Comparison of ENCODE assay signal across 17 cellular contexts in genomic region chr20:23165307-23165750, GRCh38.
A peak's percentile ranks its signal among the peaks of the same experiment; 100 is the strongest.
DNase-seq lines count a peak whose midpoint lies in the region; ATAC-seq, FAIRE-seq and TF ChIP-seq lines count a peak whose summit lies in the region.
"Had no signal": no experiment of that assay in that cellular context is flagged by ENCODE, and none has a peak within 500 bp of the region (broad histone marks: within the 10 kb centered on the region; RNA-seq: fewer than 3 reads in every experiment).

No MANE protein-coding gene starts in this region.

- no peak for TF ChIP-seq EP300 in H1 (IDR thresholded peaks at IDR 0.05; ENCODE audit: borderline replicate concordance in 1 of 2, low read depth in 2 of 2, low read length in 2 of 2)

- H2BK15ac ChIP-seq in H1 (ENCODE audit: low read length), result no peak overlapping the region

- no peak overlapping the region for H3K18ac ChIP-seq in H1 (ENCODE audit: extremely low read depth, low read length)

- H3K9me3 Mint-ChIP-seq in osteocyte (ENCODE audit: unreplicated experiment), result no peaks in the 10 kb centered on the region
- H3K9me3 Mint-ChIP-seq: neural crest cell had no signal

- 65% methylated on average over 12 of the region's 12 CpGs; no CpG with 5 or more reads in 1 of the 2 experiments for WGBS in H1 (ENCODE audit: extremely low coverage in 1 of 2, insufficient coverage in 1 of 2, insufficient read length in 1 of 2, insufficient replicate concordance in 2 of 2, low coverage in 1 of 2, low lambda C conversion rate in 2 of 2, missing lambda C conversion rate in 1 of 2), 2 experiments

- no peak overlapping the region for H3K4me3 ChIP-seq in NB4 (ENCODE audit: low read depth, low read length)
- H3K4me3 ChIP-seq in H1 (ENCODE audit: extremely low read depth in 1 of 4, insufficient read depth in 2 of 4, low read depth in 3 of 4, low read length in 4 of 4), result no peak overlapping the region

- H3K9ac ChIP-seq in H1 (replicated peaks in 1 of 4; ENCODE audit: extremely low read depth in 1 of 4, low read depth in 3 of 4, low read length in 3 of 4), result no peak overlapping the region

- no peaks in the 10 kb centered on the region for H4K20me1 ChIP-seq in H1 (replicated peaks in 1 of 2; ENCODE audit: control insufficient read depth in 1 of 2, insufficient read depth in 2 of 2, low read length in 2 of 2)

- no peak overlapping the region for H4K8ac ChIP-seq in H1 (ENCODE audit: extremely low read depth, insufficient read depth, low read length)

- H3K4ac ChIP-seq in H1 (replicated peaks; ENCODE audit: insufficient read length, low read depth, low read length), result no peak overlapping the region

- H3K9me3 ChIP-seq in H1 (ENCODE audit: insufficient read depth in 2 of 2, low read depth in 1 of 2, low read length in 1 of 2), result no peaks in the 10 kb centered on the region

- peak; percentile 35 to 53; a peak in 3 of 4 replicates for TF ChIP-seq RAD21 in H1 (IDR thresholded peaks at IDR 0.05 in 1 of 2, conservative IDR thresholded peaks at IDR 0.05 in 1 of 2; ENCODE audit: low read depth in 2 of 2, low read length in 2 of 2)

- no peak overlapping the region for H2BK120ac ChIP-seq in H1 (replicated peaks; ENCODE audit: low read depth, low read length)

- no peak for ATAC-seq in HG03045 (IDR thresholded peaks at IDR 0.05; ENCODE audit: unreplicated experiment)
- ATAC-seq: activated CD4-positive, CD25-positive, alpha-beta regulatory T cell treated with anti-CD3 and anti-CD28 coated beads, Interleukin-2, amount 50 U/mL, for 24 hours; stimulated activated memory B cell treated with anti-CD40 and anti-IgM and Interleukin-4, amounts not matched to agents 10 μg/mL and 1 μg/mL and 100 μg/mL, for 72 hours had no signal

- no peaks in the 10 kb centered on the region for H3K27me3 ChIP-seq in H1 (replicated peaks in 1 of 4; ENCODE audit: control insufficient read depth in 3 of 4, extremely low read depth in 1 of 4, insufficient read depth in 3 of 4, low read length in 3 of 4)

- H3K56ac ChIP-seq in H1 (replicated peaks; ENCODE audit: insufficient read length, low read depth, low read length), result no peak overlapping the region

- H3K23me2 ChIP-seq in H1 (ENCODE audit: low read depth, low read length), result no peaks in the 10 kb centered on the region

- H3K4me2 ChIP-seq in H1 (ENCODE audit: insufficient read depth in 1 of 2, low read depth in 2 of 2, low read length in 2 of 2), result no peak overlapping the region

- H3K4me1 Mint-ChIP-seq in osteocyte (ENCODE audit: unreplicated experiment), result peaks cover 12% of the 10 kb centered on the region
- H3K4me1 Mint-ChIP-seq: neural crest cell; stimulated activated memory B cell treated with anti-CD40 and anti-IgM and Interleukin-4, amounts not matched to agents 10 μg/mL and 1 μg/mL and 100 μg/mL, for 72 hours had no signal

- H3K36me3 Mint-ChIP-seq in osteocyte (ENCODE audit: unreplicated experiment), result no peaks in the 10 kb centered on the region
- H3K36me3 Mint-ChIP-seq: stimulated activated memory B cell treated with anti-CD40 and anti-IgM and Interleukin-4, amounts not matched to agents 10 μg/mL and 1 μg/mL and 100 μg/mL, for 72 hours had no signal

- TF ChIP-seq POLR2A in NB4 (IDR thresholded peaks at IDR 0.05; ENCODE audit: extremely low read depth, insufficient read length) (no peak), H1 (IDR thresholded peaks at IDR 0.05; ENCODE audit: control extremely low read depth in 1 of 2, low read depth in 2 of 2, low read length in 2 of 2) (no peak)

- DNase-seq in GM13977 (ENCODE audit: low spot score) (no peak), NB4 (ENCODE audit: low read depth) (no peak), H1 (ENCODE audit: low read depth in 1 of 2, low spot score in 2 of 2) (peak in 1 of 2 experiments; percentile 49), osteocyte (ENCODE audit: extremely low spot score, unreplicated experiment) (peak; percentile 62), inferior parietal cortex (ENCODE audit: extremely low spot score) (no peak), T-helper 9 cell (no peak), cortex of kidney (lab: John Stamatoyannopoulos, UW) (no peak)
- DNase-seq: activated T-cell treated with anti-CD3 and anti-CD28 coated beads for 4 hours, DMS79 treated with DMSO at 0.1 percent for 48 hours, hippocampal formation, MM.1S, T-helper 1 cell had no signal

- H3K14ac ChIP-seq in H1 (ENCODE audit: insufficient read length), result no peak overlapping the region

- peaks cover 0 to 7% (median 3%) of the 10 kb centered on the region in 4 experiments; a peak in 3 of 7 replicates for H3K4me1 ChIP-seq in H1 (replicated peaks in 1 of 4; ENCODE audit: control insufficient read depth in 3 of 4, insufficient read depth in 4 of 4, low read length in 3 of 4)

- H3K27ac Mint-ChIP-seq in osteocyte (ENCODE audit: unreplicated experiment), result no peak overlapping the region
- H3K27ac Mint-ChIP-seq: stimulated activated memory B cell treated with anti-CD40 and anti-IgM and Interleukin-4, amounts not matched to agents 10 μg/mL and 1 μg/mL and 100 μg/mL, for 72 hours had no signal

- TF ChIP-seq CTCF in GM13977 (IDR thresholded peaks at IDR 0.05; ENCODE audit: extremely low read depth, insufficient read depth, missing control alignments), result peak; percentile 15
- TF ChIP-seq CTCF in NB4 (IDR thresholded peaks at IDR 0.05; ENCODE audit: low read depth, low read length), result peak; percentile 45
- TF ChIP-seq CTCF in H1 (IDR thresholded peaks at IDR 0.05; ENCODE audit: control extremely low read depth in 1 of 3, insufficient read depth in 1 of 3, low read depth in 1 of 3, low read length in 3 of 3), result peak; percentile 32 to 37 (median 34)
- no peak for TF ChIP-seq CTCF in osteocyte (IDR thresholded peaks at IDR 0.05)

- H3K23ac ChIP-seq in H1 (ENCODE audit: insufficient read length), result no peak overlapping the region

- H3K79me1 ChIP-seq in H1 (ENCODE audit: low read depth, low read length), result no peaks in the 10 kb centered on the region

- H2AK5ac ChIP-seq in H1 (ENCODE audit: low read depth, low read length), result no peak overlapping the region

- H3K36me3 ChIP-seq in H1 (ENCODE audit: control insufficient read depth in 2 of 4, insufficient read depth in 4 of 4, low read length in 3 of 4), result no peaks in the 10 kb centered on the region

- H3K4me3 Mint-ChIP-seq in osteocyte (ENCODE audit: unreplicated experiment), result no peak overlapping the region
- H3K4me3 Mint-ChIP-seq: neural crest cell; stimulated activated memory B cell treated with anti-CD40 and anti-IgM and Interleukin-4, amounts not matched to agents 10 μg/mL and 1 μg/mL and 100 μg/mL, for 72 hours had no signal

- POLR2A ChIA-PET in H1 (lab: Charles Lee; ENCODE audit: partially characterized antibody), result no interaction called here

- no peak overlapping the region for H2BK5ac ChIP-seq in H1 (ENCODE audit: low read depth, low read length)

- H2BK12ac ChIP-seq in H1 (ENCODE audit: low read depth, low read length), result no peak overlapping the region

- H4K5ac ChIP-seq in H1 (ENCODE audit: insufficient read length, low read depth, low read length), result no peak overlapping the region

- peaks cover 2% of the 10 kb centered on the region for H3K27me3 Mint-ChIP-seq in osteocyte (ENCODE audit: unreplicated experiment)

- in situ Hi-C loops in GM13977 (cut with MboI; ENCODE audit: low pct_unique_long_range_greater_than_20kb, low sequenced_read_pairs, unreplicated experiment), result no loop called here

- no peaks in the 10 kb centered on the region for H3K79me2 ChIP-seq in H1 (ENCODE audit: control insufficient read depth in 1 of 2, insufficient read depth in 2 of 2, low read length in 2 of 2)

- 0 out of 2 replicates have a peak overlapping the region, but pooled peaks have one; percentile 85 for H2AFZ ChIP-seq in H1 (ENCODE audit: low read length)

- no peak overlapping the region for H2BK20ac ChIP-seq in H1 (ENCODE audit: low read length)

- H4K91ac ChIP-seq in H1 (replicated peaks; ENCODE audit: insufficient read length, low read length), result no peak overlapping the region

- CTCF ChIA-PET in H1 (lab: Charles Lee; ENCODE audit: partially characterized antibody), result interaction anchor here (0.6 to 4.4 kb wide), 17 partner anchors 11 to 114 kb away, joined by 3 to 31 read pairs (median 4); no protein-coding TSS in a partner anchor

- no peak overlapping the region for H3K27ac ChIP-seq in H1 (ENCODE audit: low read depth, low read length)

- FAIRE-seq in H1 (lab: Jason Lieb, UNC), result no peak
- FAIRE-seq: GM12891 had no signal

TF ChIP-seq in H1, 55 proteins besides CTCF, POLR2A, EP300 and RAD21:
- TF ChIP-seq RXRA (IDR thresholded peaks at IDR 0.05; ENCODE audit: insufficient read depth, low read depth, low read length) (no peak), HDAC2 (IDR thresholded peaks at IDR 0.05; ENCODE audit: borderline replicate concordance in 1 of 2, low read depth in 2 of 2, low read length in 2 of 2) (no peak), CTBP2 (IDR thresholded peaks at IDR 0.05; ENCODE audit: borderline replicate concordance, insufficient read depth, insufficient read length, low read length) (no peak), NRF1 (IDR thresholded peaks at IDR 0.05; ENCODE audit: low read depth, low read length) (no peak), MAX (IDR thresholded peaks at IDR 0.05) (0 out of 2 replicates have a peak, but pooled peaks have one; percentile 29), USF2 (IDR thresholded peaks at IDR 0.05; ENCODE audit: low read length) (no peak), TCF12 (IDR thresholded peaks at IDR 0.05; ENCODE audit: low read depth, low read length) (no peak), YY1 (IDR thresholded peaks at IDR 0.05; ENCODE audit: low read depth, low read length) (no peak)
